Comparison of ENCODE assay signal across 1 cellular context in genomic region chr17:4947411-4948165, GRCh38.
A peak's percentile ranks its signal among the peaks of the same experiment; 100 is the strongest.
TF ChIP-seq lines count a peak whose summit lies in the region.

No MANE protein-coding gene starts in this region.

TF ChIP-seq in HepG2, 621 proteins besides CTCF, POLR2A, EP300 and RAD21 (continued from another document):
- no peak for TF ChIP-seq HNF1A (IDR thresholded peaks at IDR 0.05; ENCODE audit: low read depth)
- no peak for TF ChIP-seq HNF1A (CRISPR knock-in tag; IDR thresholded peaks at IDR 0.05; ENCODE audit: borderline replicate concordance)
- TF ChIP-seq ZFX (CRISPR knock-in tag; IDR thresholded peaks at IDR 0.05; ENCODE audit: low read depth) = peak; percentile 3; the same call in 1 of the 2 replicates
- TF ChIP-seq GPBP1L1 (CRISPR knock-in tag; IDR thresholded peaks at IDR 0.05) = no peak
